1 cellular context compared by ENCODE assay signal in the genomic region with DNA sequence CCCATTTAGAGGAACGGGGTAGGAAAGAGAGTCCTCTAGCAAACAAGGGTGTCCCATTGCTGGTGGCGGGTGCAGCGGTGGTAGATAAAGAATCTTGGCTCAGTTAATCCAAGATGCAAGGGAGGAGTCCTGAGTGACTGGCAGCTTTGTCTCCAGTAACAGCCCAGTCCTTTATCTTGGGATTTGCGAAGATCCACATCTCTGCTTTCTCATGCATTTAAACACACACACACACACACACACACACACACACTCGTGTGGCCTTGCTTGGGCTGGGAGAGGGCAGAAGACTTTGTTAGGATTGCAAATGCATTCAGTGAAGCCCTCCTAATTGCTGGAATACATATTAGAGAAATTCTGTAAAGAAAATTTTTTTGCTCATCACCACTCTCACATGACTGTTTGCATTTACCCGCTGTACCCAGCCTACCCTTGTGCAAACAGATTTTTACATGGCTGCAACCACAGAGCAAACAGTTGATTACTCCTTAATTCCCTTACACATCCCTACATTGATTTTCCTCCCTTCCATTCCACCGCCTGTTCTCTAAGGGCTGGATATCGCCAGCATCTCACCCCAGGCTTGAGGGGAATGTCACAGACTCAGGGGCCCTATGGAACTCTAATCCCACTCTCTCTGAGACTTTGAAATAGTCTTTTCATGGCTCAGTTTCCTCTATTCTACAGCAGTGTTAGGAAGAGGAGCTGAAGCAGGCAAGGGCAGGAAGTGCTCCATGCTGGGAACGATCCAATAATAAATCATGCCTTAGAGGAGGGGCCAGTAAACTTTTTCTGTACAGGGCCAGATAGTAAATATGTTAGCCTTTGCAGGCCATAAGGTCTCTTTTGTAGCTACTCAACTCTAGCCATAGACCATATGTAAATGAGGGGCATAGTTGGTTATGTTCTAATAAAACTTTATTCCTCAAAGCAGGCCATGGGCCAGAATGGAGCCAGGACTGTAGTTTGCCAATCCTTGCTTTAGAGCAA.
TF ChIP-seq lines count a peak whose summit lies in the region.

No MANE protein-coding gene starts in this region.

TF ChIP-seq in K562, 482 proteins besides CTCF, POLR2A, EP300 and RAD21 (continued from another document):
- TF ChIP-seq, protein P1, sequence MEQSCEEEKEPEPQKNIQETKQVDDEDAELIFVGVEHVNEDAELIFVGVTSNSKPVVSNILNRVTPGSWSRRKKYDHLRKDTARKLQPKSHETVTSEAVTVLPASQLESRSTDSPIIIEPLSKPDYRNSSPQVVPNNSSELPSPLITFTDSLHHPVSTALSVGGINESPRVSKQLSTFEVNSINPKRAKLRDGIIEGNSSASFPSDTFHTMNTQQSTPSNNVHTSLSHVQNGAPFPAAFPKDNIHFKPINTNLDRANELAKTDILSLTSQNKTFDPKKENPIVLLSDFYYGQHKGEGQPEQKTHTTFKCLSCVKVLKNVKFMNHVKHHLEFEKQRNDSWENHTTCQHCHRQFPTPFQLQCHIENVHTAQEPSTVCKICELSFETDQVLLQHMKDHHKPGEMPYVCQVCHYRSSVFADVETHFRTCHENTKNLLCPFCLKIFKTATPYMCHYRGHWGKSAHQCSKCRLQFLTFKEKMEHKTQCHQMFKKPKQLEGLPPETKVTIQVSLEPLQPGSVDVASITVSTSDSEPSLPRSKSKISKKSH (CRISPR knock-in tag; IDR thresholded peaks at IDR 0.05), result no peak
- TF ChIP-seq SAFB2 (IDR thresholded peaks at IDR 0.05; ENCODE audit: borderline replicate concordance, low read depth, low read length, severe bottlenecking) (no peak), CTBP1 (IDR thresholded peaks at IDR 0.05; ENCODE audit: borderline replicate concordance) (no peak), ZFX (CRISPR knock-in tag; IDR thresholded peaks at IDR 0.05) (peak; percentile 21; the same call in 1 of the 2 replicates), BHLHE40 (IDR thresholded peaks at IDR 0.05; ENCODE audit: low read length) (0 out of 2 replicates have a peak, but pooled peaks have one; percentile 8), FOXJ2 (tag; IDR thresholded peaks at IDR 0.05) (no peak; the same call in 1 of the 2 replicates), ZNF224 (CRISPR knock-in tag; IDR thresholded peaks at IDR 0.05) (no peak), HDAC1 (IDR thresholded peaks at IDR 0.05) (peak in 1 of 2 experiments; percentile 44; a peak in 1 of 4 replicates), MAFG (tag; conservative IDR thresholded peaks at IDR 0.05) (peak; percentile 54; the same call in 1 of the 2 replicates), SMARCE1 (IDR thresholded peaks at IDR 0.05) (0 out of 2 replicates have a peak, but pooled peaks have one; percentile 51), ZFPM2 (CRISPR knock-in tag; IDR thresholded peaks at IDR 0.05) (0 out of 2 replicates have a peak, but pooled peaks have one; percentile 71), CXXC5 (CRISPR knock-in tag; IDR thresholded peaks at IDR 0.05) (peak; percentile 58), ARID1B (IDR thresholded peaks at IDR 0.05) (peak; percentile 62), SMARCA4 (IDR thresholded peaks at IDR 0.05) (peak; percentile 52; the same call in 1 of the 2 replicates), POLR2AphosphoS5 (IDR thresholded peaks at IDR 0.05; ENCODE audit: control insufficient read depth, insufficient read depth, low read depth, low read length) (no peak), NFE2 (IDR thresholded peaks at IDR 0.05; ENCODE audit: low read depth) (peak; percentile 48; the same call in 1 of the 2 replicates), RBBP5 (IDR thresholded peaks at IDR 0.05; ENCODE audit: borderline replicate concordance, insufficient read depth, low read length, poor library complexity, severe bottlenecking) (peak; percentile 46), BRD9 (IDR thresholded peaks at IDR 0.05; ENCODE audit: low read depth, partially characterized antibody) (no peak), ZNF780A (CRISPR knock-in tag; IDR thresholded peaks at IDR 0.05) (no peak), KDM1A (IDR thresholded peaks at IDR 0.05) (0 out of 4 replicates have a peak, but pooled peaks of 1 of the 2 experiments have one; percentile 20), RUNX1 (IDR thresholded peaks at IDR 0.05; ENCODE audit: low read depth) (no peak), ZKSCAN1 (IDR thresholded peaks at IDR 0.05; ENCODE audit: low read depth, low read length) (no peak)
- TF ChIP-seq, protein P2, sequence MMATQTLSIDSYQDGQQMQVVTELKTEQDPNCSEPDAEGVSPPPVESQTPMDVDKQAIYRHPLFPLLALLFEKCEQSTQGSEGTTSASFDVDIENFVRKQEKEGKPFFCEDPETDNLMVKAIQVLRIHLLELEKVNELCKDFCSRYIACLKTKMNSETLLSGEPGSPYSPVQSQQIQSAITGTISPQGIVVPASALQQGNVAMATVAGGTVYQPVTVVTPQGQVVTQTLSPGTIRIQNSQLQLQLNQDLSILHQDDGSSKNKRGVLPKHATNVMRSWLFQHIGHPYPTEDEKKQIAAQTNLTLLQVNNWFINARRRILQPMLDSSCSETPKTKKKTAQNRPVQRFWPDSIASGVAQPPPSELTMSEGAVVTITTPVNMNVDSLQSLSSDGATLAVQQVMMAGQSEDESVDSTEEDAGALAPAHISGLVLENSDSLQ (IDR thresholded peaks at IDR 0.05), result peak; percentile 96
- TF ChIP-seq, protein P3, sequence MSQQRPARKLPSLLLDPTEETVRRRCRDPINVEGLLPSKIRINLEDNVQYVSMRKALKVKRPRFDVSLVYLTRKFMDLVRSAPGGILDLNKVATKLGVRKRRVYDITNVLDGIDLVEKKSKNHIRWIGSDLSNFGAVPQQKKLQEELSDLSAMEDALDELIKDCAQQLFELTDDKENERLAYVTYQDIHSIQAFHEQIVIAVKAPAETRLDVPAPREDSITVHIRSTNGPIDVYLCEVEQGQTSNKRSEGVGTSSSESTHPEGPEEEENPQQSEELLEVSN (IDR thresholded peaks at IDR 0.05; ENCODE audit: borderline replicate concordance in 1 of 2, extremely low read depth in 1 of 2, insufficient read depth in 1 of 2, insufficient read length in 1 of 2, low read depth in 1 of 2, low read length in 1 of 2, poor library complexity in 1 of 2, severe bottlenecking in 1 of 2), result no peak
- TF ChIP-seq, protein P4, sequence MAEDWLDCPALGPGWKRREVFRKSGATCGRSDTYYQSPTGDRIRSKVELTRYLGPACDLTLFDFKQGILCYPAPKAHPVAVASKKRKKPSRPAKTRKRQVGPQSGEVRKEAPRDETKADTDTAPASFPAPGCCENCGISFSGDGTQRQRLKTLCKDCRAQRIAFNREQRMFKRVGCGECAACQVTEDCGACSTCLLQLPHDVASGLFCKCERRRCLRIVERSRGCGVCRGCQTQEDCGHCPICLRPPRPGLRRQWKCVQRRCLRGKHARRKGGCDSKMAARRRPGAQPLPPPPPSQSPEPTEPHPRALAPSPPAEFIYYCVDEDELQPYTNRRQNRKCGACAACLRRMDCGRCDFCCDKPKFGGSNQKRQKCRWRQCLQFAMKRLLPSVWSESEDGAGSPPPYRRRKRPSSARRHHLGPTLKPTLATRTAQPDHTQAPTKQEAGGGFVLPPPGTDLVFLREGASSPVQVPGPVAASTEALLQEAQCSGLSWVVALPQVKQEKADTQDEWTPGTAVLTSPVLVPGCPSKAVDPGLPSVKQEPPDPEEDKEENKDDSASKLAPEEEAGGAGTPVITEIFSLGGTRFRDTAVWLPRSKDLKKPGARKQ (CRISPR knock-in tag; IDR thresholded peaks at IDR 0.05), result no peak
- TF ChIP-seq, protein P5, sequence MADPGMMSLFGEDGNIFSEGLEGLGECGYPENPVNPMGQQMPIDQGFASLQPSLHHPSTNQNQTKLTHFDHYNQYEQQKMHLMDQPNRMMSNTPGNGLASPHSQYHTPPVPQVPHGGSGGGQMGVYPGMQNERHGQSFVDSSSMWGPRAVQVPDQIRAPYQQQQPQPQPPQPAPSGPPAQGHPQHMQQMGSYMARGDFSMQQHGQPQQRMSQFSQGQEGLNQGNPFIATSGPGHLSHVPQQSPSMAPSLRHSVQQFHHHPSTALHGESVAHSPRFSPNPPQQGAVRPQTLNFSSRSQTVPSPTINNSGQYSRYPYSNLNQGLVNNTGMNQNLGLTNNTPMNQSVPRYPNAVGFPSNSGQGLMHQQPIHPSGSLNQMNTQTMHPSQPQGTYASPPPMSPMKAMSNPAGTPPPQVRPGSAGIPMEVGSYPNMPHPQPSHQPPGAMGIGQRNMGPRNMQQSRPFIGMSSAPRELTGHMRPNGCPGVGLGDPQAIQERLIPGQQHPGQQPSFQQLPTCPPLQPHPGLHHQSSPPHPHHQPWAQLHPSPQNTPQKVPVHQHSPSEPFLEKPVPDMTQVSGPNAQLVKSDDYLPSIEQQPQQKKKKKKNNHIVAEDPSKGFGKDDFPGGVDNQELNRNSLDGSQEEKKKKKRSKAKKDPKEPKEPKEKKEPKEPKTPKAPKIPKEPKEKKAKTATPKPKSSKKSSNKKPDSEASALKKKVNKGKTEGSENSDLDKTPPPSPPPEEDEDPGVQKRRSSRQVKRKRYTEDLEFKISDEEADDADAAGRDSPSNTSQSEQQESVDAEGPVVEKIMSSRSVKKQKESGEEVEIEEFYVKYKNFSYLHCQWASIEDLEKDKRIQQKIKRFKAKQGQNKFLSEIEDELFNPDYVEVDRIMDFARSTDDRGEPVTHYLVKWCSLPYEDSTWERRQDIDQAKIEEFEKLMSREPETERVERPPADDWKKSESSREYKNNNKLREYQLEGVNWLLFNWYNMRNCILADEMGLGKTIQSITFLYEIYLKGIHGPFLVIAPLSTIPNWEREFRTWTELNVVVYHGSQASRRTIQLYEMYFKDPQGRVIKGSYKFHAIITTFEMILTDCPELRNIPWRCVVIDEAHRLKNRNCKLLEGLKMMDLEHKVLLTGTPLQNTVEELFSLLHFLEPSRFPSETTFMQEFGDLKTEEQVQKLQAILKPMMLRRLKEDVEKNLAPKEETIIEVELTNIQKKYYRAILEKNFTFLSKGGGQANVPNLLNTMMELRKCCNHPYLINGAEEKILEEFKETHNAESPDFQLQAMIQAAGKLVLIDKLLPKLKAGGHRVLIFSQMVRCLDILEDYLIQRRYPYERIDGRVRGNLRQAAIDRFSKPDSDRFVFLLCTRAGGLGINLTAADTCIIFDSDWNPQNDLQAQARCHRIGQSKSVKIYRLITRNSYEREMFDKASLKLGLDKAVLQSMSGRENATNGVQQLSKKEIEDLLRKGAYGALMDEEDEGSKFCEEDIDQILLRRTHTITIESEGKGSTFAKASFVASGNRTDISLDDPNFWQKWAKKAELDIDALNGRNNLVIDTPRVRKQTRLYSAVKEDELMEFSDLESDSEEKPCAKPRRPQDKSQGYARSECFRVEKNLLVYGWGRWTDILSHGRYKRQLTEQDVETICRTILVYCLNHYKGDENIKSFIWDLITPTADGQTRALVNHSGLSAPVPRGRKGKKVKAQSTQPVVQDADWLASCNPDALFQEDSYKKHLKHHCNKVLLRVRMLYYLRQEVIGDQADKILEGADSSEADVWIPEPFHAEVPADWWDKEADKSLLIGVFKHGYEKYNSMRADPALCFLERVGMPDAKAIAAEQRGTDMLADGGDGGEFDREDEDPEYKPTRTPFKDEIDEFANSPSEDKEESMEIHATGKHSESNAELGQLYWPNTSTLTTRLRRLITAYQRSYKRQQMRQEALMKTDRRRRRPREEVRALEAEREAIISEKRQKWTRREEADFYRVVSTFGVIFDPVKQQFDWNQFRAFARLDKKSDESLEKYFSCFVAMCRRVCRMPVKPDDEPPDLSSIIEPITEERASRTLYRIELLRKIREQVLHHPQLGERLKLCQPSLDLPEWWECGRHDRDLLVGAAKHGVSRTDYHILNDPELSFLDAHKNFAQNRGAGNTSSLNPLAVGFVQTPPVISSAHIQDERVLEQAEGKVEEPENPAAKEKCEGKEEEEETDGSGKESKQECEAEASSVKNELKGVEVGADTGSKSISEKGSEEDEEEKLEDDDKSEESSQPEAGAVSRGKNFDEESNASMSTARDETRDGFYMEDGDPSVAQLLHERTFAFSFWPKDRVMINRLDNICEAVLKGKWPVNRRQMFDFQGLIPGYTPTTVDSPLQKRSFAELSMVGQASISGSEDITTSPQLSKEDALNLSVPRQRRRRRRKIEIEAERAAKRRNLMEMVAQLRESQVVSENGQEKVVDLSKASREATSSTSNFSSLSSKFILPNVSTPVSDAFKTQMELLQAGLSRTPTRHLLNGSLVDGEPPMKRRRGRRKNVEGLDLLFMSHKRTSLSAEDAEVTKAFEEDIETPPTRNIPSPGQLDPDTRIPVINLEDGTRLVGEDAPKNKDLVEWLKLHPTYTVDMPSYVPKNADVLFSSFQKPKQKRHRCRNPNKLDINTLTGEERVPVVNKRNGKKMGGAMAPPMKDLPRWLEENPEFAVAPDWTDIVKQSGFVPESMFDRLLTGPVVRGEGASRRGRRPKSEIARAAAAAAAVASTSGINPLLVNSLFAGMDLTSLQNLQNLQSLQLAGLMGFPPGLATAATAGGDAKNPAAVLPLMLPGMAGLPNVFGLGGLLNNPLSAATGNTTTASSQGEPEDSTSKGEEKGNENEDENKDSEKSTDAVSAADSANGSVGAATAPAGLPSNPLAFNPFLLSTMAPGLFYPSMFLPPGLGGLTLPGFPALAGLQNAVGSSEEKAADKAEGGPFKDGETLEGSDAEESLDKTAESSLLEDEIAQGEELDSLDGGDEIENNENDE (IDR thresholded peaks at IDR 0.05; ENCODE audit: low read depth, low read length), result no peak
